ENCODE assay signal across 8 cellular contexts in genomic region chr7:30469303-30469702, GRCh38. TPM values are rescaled to one million over a fixed set of nuclear protein-coding genes. Genes with fewer than 3 reads are reported as not detected.
A peak's percentile ranks its signal among the peaks of the same experiment; 100 is the strongest.
DNase-seq lines count a peak whose midpoint lies in the region; ATAC-seq and TF ChIP-seq lines count a peak whose summit lies in the region.

No MANE protein-coding gene starts in this region.

- H3K4me1 ChIP-seq in right lobe of liver: peaks cover 0 to 1% (median 0%) of the 10 kb centered on the region in 4 donors
- H3K4me1 ChIP-seq in thoracic aorta (ENCODE audit: control insufficient read depth in 1 of 2, low read depth in 2 of 2): peaks cover 49 to 75% of the 10 kb centered on the region in 2 donors

- TF ChIP-seq CTCF in right lobe of liver (IDR thresholded peaks at IDR 0.05) (peak in 1 of 4 donors; percentile 12), thoracic aorta (IDR thresholded peaks at IDR 0.05) (peak; percentile 35)

- H3K27ac ChIP-seq in right lobe of liver (peak overlapping the region in 2 of 3 donors; percentile 54 to 55), thoracic aorta (peak overlapping the region; percentile 39 to 67)

- no peaks in the 10 kb centered on the region for H3K9me3 ChIP-seq in right lobe of liver
- H3K9me3 ChIP-seq in thoracic aorta: no peaks in the 10 kb centered on the region

- no peaks in the 10 kb centered on the region for H3K27me3 ChIP-seq in right lobe of liver
- H3K27me3 ChIP-seq in thoracic aorta (replicated peaks; ENCODE audit: insufficient read depth): no peaks in the 10 kb centered on the region

- H3K36me3 ChIP-seq in right lobe of liver (no peaks in the 10 kb centered on the region), thoracic aorta (no peaks in the 10 kb centered on the region)

- intact Hi-C loops in right lobe of liver (cut with DNase I): no loop called here

- in situ Hi-C loops in Caki2 (cut with HindIII; ENCODE audit: low pct_unique_long_range_greater_than_20kb, low sequenced_read_pairs): no loop called here

- TF ChIP-seq POLR2A in right lobe of liver (IDR thresholded peaks at IDR 0.05): no peak

- peak; percentile 78 to 85 (median 81) for ATAC-seq in right lobe of liver
- ATAC-seq in thoracic aorta (ENCODE audit: insufficient number of reproducible peaks, low FRiP score, low read depth): peak; percentile 73
- ATAC-seq in GM21576 (IDR thresholded peaks at IDR 0.05; ENCODE audit: unreplicated experiment): no peak
- ATAC-seq in HG03439 (IDR thresholded peaks at IDR 0.05; ENCODE audit: unreplicated experiment): no peak
- ATAC-seq in HG03457 (IDR thresholded peaks at IDR 0.05; ENCODE audit: unreplicated experiment): no peak

- 51% methylated on average over 5 of the region's 5 CpGs for WGBS in right lobe of liver (ENCODE audit: insufficient coverage, low coverage, low lambda C conversion rate, missing lambda C conversion rate)

- DNase-seq in Caki2 (ENCODE audit: low read depth) (peak; percentile 79), NCI-H2227 treated with DMSO at 0.1 percent for 48 hours (lab: John Stamatoyannopoulos, UW) (peak; percentile 26), dermis blood vessel endothelial cell (peak; percentile 98), right lobe of liver (peak in 1 of 3 donors; percentile 58), thoracic aorta (ENCODE audit: low spot score) (peak; percentile 84)

- H3K4me3 ChIP-seq in right lobe of liver: no peak overlapping the region
- H3K4me3 ChIP-seq in thoracic aorta: peak overlapping the region; percentile 35

RNA-seq across cellular contexts. Expression of gene NOD1, which starts 9.3 kb away (rescaled TPM):
- total RNA-seq in Caki2 (2014; rRNA removed; shearing (Covaris generic); ENCODE audit: low replicate concordance): 10.3 and 22.4 TPM in 2 replicates
- total RNA-seq in dermis blood vessel endothelial cell (34.1 and 37.6 TPM in 2 replicates), right lobe of liver (1 to 10 TPM; 1.7 to 5.3 (median 2.7) TPM), thoracic aorta (10 to 100 TPM; 16.2 to 47.0 TPM)

RNA-seq across cellular contexts. Expression of gene GGCT, which starts 35.3 kb away (rescaled TPM):
- total RNA-seq in Caki2 (2014; rRNA removed; shearing (Covaris generic); ENCODE audit: low replicate concordance): 62.6 and 71.6 TPM in 2 replicates
- 28.6 and 35.6 TPM in 2 replicates for total RNA-seq in dermis blood vessel endothelial cell
- total RNA-seq in right lobe of liver: 10 to 100 TPM; 13.2 to 23.8 (median 16.8) TPM
- total RNA-seq in thoracic aorta: 10 to 100 TPM; 11.8 to 24.6 TPM

Comparison
In these comparisons a context has a peak if more than half of its experiments do, and no peak if none do; other contexts are left out.
1. ATAC-seq: peak in right lobe of liver (4 of 4) and thoracic aorta (single experiment); none in GM21576 (single experiment), HG03439 (single experiment) and HG03457 (single experiment).